Comparison of ENCODE assay signal across 1 cellular context in the genomic region with DNA sequence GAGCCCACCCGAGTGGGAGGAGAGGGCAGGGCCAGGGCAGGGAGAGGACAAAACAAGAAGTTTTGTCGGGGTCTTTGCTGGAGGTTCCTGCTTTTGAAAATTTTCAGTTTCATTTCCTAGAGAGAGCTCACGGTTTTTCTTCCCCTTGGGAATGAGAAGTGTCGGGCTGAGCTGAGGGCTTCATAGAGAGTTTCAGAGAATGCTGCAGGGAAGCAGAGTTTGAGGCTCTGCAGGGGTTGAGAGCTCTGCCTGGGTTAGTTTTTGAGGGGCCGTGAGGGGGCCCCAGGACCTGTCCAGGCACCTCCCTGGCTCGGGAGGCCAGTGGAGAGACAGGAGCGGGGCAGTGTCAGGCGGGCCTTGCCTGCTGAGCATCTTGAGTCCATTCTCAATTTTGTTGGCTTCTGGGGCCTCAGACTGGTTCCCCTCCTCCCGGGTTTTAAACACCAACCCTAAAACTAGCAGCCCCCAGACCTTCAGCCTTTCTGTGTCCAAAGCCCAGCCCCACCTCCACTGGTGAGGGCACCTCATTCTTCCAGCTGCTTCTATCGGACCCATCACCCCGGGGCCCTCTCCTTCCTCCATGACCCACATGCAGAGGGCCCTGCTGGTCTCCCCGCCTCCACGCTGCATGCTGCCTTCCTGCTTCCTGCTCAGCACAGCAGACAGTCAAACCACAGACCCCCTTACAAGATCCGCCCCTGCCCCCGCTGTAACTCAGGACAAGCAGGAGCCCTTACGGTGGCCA.
A peak's percentile ranks its signal among the peaks of the same experiment; 100 is the strongest.
TF ChIP-seq lines count a peak whose summit lies in the region.

No MANE protein-coding gene starts in this region.

TF ChIP-seq in HepG2, 621 proteins besides CTCF, POLR2A, EP300 and RAD21 (continues in another document):
- TF ChIP-seq PHF20 (CRISPR knock-in tag; IDR thresholded peaks at IDR 0.05) (no peak), SETDB1 (CRISPR knock-in tag; IDR thresholded peaks at IDR 0.05; ENCODE audit: borderline replicate concordance) (no peak), KLF9 (CRISPR knock-in tag; IDR thresholded peaks at IDR 0.05; ENCODE audit: low read depth) (no peak), SMC3 (IDR thresholded peaks at IDR 0.05; ENCODE audit: low read length) (no peak), SIX1 (CRISPR knock-in tag; IDR thresholded peaks at IDR 0.05; ENCODE audit: borderline replicate concordance) (no peak), ELF1 (CRISPR knock-in tag; IDR thresholded peaks at IDR 0.05) (no peak), ZNF788 (CRISPR knock-in tag; IDR thresholded peaks at IDR 0.05; ENCODE audit: borderline replicate concordance) (0 out of 2 replicates have a peak, but pooled peaks have one; percentile 12), TCF12 (IDR thresholded peaks at IDR 0.05) (no peak), TCF12 (CRISPR knock-in tag; IDR thresholded peaks at IDR 0.05) (0 out of 2 replicates have a peak, but pooled peaks have one; percentile 12), KDM5B (CRISPR knock-in tag; IDR thresholded peaks at IDR 0.05; ENCODE audit: borderline replicate concordance) (0 out of 2 replicates have a peak, but pooled peaks have one; percentile 9), ZNF253 (CRISPR knock-in tag; IDR thresholded peaks at IDR 0.05; ENCODE audit: borderline replicate concordance) (0 out of 2 replicates have a peak, but pooled peaks have one; percentile 49), NFYB (CRISPR knock-in tag; IDR thresholded peaks at IDR 0.05) (no peak), PPARG (CRISPR knock-in tag; conservative IDR thresholded peaks at IDR 0.05) (no peak), ZNF672 (CRISPR knock-in tag; IDR thresholded peaks at IDR 0.05) (no peak), MTA1 (CRISPR knock-in tag; IDR thresholded peaks at IDR 0.05; ENCODE audit: borderline replicate concordance) (peak; percentile 49; the same call in 1 of the 2 replicates), PCBP2 (optimal IDR thresholded peaks at IDR 0.05; ENCODE audit: low read depth, low read length, poor library complexity, severe bottlenecking) (no peak), NFE2L1 (CRISPR knock-in tag; IDR thresholded peaks at IDR 0.05; ENCODE audit: borderline replicate concordance) (no peak), ZNF337 (CRISPR knock-in tag; IDR thresholded peaks at IDR 0.05; ENCODE audit: borderline replicate concordance, low read depth) (no peak), ZNF768 (CRISPR knock-in tag; IDR thresholded peaks at IDR 0.05) (peak; percentile 6; the same call in 1 of the 2 replicates), ZNF136 (CRISPR knock-in tag; IDR thresholded peaks at IDR 0.05; ENCODE audit: low read depth) (no peak), ZNF44 (CRISPR knock-in tag; IDR thresholded peaks at IDR 0.05) (no peak), ZNF619 (CRISPR knock-in tag; IDR thresholded peaks at IDR 0.05) (0 out of 2 replicates have a peak, but pooled peaks have one; percentile 47), KLF16 (CRISPR knock-in tag; IDR thresholded peaks at IDR 0.05) (no peak), PCBP1 (IDR thresholded peaks at IDR 0.05; ENCODE audit: borderline replicate concordance, low read depth, low read length) (0 out of 2 replicates have a peak, but pooled peaks have one; percentile 40), HOXD1 (CRISPR knock-in tag; IDR thresholded peaks at IDR 0.05) (no peak), ZFP41 (CRISPR knock-in tag; IDR thresholded peaks at IDR 0.05; ENCODE audit: borderline replicate concordance) (0 out of 2 replicates have a peak, but pooled peaks have one; percentile 65), ZNF605 (CRISPR knock-in tag; IDR thresholded peaks at IDR 0.05) (peak; percentile 20; the same call in 1 of the 2 replicates), ZNF678 (CRISPR knock-in tag; IDR thresholded peaks at IDR 0.05) (no peak)
- TF ChIP-seq, protein P1, sequence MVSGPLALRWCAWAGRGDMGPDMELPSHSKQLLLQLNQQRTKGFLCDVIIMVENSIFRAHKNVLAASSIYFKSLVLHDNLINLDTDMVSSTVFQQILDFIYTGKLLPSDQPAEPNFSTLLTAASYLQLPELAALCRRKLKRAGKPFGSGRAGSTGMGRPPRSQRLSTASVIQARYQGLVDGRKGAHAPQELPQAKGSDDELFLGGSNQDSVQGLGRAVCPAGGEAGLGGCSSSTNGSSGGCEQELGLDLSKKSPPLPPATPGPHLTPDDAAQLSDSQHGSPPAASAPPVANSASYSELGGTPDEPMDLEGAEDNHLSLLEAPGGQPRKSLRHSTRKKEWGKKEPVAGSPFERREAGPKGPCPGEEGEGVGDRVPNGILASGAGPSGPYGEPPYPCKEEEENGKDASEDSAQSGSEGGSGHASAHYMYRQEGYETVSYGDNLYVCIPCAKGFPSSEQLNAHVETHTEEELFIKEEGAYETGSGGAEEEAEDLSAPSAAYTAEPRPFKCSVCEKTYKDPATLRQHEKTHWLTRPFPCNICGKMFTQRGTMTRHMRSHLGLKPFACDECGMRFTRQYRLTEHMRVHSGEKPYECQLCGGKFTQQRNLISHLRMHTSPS (CRISPR knock-in tag; IDR thresholded peaks at IDR 0.05; ENCODE audit: low read depth), result no peak
- TF ChIP-seq, protein P2, sequence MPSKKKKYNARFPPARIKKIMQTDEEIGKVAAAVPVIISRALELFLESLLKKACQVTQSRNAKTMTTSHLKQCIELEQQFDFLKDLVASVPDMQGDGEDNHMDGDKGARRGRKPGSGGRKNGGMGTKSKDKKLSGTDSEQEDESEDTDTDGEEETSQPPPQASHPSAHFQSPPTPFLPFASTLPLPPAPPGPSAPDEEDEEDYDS (CRISPR knock-in tag; IDR thresholded peaks at IDR 0.05), result no peak
- TF ChIP-seq, protein P3, sequence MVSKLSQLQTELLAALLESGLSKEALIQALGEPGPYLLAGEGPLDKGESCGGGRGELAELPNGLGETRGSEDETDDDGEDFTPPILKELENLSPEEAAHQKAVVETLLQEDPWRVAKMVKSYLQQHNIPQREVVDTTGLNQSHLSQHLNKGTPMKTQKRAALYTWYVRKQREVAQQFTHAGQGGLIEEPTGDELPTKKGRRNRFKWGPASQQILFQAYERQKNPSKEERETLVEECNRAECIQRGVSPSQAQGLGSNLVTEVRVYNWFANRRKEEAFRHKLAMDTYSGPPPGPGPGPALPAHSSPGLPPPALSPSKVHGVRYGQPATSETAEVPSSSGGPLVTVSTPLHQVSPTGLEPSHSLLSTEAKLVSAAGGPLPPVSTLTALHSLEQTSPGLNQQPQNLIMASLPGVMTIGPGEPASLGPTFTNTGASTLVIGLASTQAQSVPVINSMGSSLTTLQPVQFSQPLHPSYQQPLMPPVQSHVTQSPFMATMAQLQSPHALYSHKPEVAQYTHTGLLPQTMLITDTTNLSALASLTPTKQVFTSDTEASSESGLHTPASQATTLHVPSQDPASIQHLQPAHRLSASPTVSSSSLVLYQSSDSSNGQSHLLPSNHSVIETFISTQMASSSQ (IDR thresholded peaks at IDR 0.05; ENCODE audit: low read depth), result no peak
- TF ChIP-seq, protein P3 (CRISPR knock-in tag; IDR thresholded peaks at IDR 0.05; ENCODE audit: borderline replicate concordance), result peak; percentile 26; the same call in 1 of the 2 replicates
- TF ChIP-seq, protein P4, sequence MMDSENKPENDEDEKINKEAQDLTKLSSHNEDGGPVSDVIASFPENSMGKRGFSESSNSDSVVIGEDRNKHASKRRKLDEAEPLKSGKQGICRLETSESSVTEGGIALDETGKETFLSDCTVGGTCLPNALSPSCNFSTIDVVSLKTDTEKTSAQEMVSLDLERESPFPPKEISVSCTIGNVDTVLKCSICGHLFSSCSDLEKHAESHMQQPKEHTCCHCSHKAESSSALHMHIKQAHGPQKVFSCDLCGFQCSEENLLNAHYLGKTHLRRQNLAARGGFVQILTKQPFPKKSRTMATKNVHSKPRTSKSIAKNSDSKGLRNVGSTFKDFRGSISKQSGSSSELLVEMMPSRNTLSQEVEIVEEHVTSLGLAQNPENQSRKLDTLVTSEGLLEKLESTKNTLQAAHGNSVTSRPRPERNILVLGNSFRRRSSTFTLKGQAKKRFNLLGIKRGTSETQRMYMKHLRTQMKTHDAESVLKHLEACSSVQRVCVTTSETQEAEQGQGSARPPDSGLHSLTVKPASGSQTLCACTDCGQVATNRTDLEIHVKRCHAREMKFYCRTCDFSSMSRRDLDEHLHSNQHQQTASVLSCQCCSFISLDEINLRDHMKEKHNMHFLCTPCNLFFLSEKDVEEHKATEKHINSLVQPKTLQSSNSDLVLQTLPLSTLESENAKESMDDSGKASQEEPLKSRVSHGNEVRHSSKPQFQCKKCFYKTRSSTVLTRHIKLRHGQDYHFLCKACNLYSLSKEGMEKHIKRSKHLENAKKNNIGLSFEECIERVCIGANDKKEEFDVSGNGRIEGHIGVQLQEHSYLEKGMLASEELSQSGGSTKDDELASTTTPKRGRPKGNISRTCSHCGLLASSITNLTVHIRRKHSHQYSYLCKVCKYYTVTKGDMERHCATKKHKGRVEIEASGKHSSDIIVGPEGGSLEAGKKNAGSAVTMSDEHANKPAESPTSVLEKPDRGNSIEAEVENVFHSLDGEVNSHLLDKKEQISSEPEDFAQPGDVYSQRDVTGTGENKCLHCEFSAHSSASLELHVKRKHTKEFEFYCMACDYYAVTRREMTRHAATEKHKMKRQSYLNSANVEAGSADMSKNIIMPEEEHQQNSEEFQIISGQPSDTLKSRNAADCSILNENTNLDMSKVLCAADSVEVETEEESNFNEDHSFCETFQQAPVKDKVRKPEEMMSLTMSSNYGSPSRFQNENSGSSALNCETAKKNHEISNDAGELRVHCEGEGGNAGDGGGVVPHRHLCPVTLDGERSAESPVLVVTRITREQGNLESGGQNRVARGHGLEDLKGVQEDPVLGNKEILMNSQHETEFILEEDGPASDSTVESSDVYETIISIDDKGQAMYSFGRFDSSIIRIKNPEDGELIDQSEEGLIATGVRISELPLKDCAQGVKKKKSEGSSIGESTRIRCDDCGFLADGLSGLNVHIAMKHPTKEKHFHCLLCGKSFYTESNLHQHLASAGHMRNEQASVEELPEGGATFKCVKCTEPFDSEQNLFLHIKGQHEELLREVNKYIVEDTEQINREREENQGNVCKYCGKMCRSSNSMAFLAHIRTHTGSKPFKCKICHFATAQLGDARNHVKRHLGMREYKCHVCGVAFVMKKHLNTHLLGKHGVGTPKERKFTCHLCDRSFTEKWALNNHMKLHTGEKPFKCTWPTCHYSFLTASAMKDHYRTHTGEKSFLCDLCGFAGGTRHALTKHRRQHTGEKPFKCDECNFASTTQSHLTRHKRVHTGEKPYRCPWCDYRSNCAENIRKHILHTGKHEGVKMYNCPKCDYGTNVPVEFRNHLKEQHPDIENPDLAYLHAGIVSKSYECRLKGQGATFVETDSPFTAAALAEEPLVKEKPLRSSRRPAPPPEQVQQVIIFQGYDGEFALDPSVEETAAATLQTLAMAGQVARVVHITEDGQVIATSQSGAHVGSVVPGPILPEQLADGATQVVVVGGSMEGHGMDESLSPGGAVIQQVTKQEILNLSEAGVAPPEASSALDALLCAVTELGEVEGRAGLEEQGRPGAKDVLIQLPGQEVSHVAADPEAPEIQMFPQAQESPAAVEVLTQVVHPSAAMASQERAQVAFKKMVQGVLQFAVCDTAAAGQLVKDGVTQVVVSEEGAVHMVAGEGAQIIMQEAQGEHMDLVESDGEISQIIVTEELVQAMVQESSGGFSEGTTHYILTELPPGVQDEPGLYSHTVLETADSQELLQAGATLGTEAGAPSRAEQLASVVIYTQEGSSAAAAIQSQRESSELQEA (CRISPR knock-in tag; IDR thresholded peaks at IDR 0.05; ENCODE audit: not compliant biosample characterization), result no peak
- TF ChIP-seq, protein P5, sequence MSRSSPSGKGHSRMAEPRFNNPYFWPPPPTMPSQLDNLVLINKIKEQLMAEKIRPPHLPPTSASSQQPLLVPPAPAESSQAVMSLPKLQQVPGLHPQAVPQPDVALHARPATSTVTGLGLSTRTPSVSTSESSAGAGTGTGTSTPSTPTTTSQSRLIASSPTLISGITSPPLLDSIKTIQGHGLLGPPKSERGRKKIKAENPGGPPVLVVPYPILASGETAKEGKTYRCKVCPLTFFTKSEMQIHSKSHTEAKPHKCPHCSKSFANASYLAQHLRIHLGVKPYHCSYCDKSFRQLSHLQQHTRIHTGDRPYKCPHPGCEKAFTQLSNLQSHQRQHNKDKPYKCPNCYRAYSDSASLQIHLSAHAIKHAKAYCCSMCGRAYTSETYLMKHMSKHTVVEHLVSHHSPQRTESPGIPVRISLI (CRISPR knock-in tag; IDR thresholded peaks at IDR 0.05; ENCODE audit: borderline replicate concordance), result no peak
- TF ChIP-seq, protein P6, sequence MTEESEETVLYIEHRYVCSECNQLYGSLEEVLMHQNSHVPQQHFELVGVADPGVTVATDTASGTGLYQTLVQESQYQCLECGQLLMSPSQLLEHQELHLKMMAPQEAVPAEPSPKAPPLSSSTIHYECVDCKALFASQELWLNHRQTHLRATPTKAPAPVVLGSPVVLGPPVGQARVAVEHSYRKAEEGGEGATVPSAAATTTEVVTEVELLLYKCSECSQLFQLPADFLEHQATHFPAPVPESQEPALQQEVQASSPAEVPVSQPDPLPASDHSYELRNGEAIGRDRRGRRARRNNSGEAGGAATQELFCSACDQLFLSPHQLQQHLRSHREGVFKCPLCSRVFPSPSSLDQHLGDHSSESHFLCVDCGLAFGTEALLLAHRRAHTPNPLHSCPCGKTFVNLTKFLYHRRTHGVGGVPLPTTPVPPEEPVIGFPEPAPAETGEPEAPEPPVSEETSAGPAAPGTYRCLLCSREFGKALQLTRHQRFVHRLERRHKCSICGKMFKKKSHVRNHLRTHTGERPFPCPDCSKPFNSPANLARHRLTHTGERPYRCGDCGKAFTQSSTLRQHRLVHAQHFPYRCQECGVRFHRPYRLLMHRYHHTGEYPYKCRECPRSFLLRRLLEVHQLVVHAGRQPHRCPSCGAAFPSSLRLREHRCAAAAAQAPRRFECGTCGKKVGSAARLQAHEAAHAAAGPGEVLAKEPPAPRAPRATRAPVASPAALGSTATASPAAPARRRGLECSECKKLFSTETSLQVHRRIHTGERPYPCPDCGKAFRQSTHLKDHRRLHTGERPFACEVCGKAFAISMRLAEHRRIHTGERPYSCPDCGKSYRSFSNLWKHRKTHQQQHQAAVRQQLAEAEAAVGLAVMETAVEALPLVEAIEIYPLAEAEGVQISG (CRISPR knock-in tag; IDR thresholded peaks at IDR 0.05), result 0 out of 2 replicates have a peak, but pooled peaks have one; percentile 9
